In genomic region chr1:204493882-204494280, GRCh38 we compare ENCODE assay signal across 8 cellular contexts. TPM values are rescaled to one million over a fixed set of nuclear protein-coding genes. Genes with fewer than 3 reads are reported as not detected.
DNase-seq lines count a peak whose midpoint lies in the region; ATAC-seq and TF ChIP-seq lines count a peak whose summit lies in the region.

No MANE protein-coding gene starts in this region.

- H3K27me3 ChIP-seq in BLaER1 treated with 17β-estradiol and CSF1 and Interleukin-3, amounts not matched to agents 10 nM and 100 nM, result no peaks in the 10 kb centered on the region

- H3K36me3 Mint-ChIP-seq in activated T-helper 1 cell treated with anti-CD3 and anti-CD28 coated beads, Interleukin-12 subunit alpha, Interleukin-12 subunit beta, Interleukin-2, Interleukin-4 antibody, amounts not matched to agents 30 ng/mL and 10 ng/mL and 1 ng/mL, durations not matched to agents 14 hours and 24 hours and 36 hours (ENCODE audit: low read depth), result peaks cover 7% of the 10 kb centered on the region
- no peaks in the 10 kb centered on the region for H3K36me3 Mint-ChIP-seq in natural killer cell

- H3K4me3 ChIP-seq in BLaER1 treated with 17β-estradiol and CSF1 and Interleukin-3, amounts not matched to agents 10 nM and 100 nM, result peak overlapping the region; percentile 69 to 97 (median 92)
- peak overlapping the region; percentile 64 for H3K4me3 ChIP-seq in fibroblast of pulmonary artery (replicated peaks; ENCODE audit: low read depth, low read length)
- H3K4me3 ChIP-seq in urinary bladder (ENCODE audit: low read depth, low read length), result peak overlapping the region; percentile 52

- ATAC-seq in GM19025 (IDR thresholded peaks at IDR 0.05; ENCODE audit: low read depth, unreplicated experiment) (peak; percentile 22), HG03280 (IDR thresholded peaks at IDR 0.05; ENCODE audit: unreplicated experiment) (peak; percentile 13), natural killer cell (peak; percentile 30 to 58 (median 37))

- H3K9me3 Mint-ChIP-seq in activated T-helper 1 cell treated with anti-CD3 and anti-CD28 coated beads, Interleukin-12 subunit alpha, Interleukin-12 subunit beta, Interleukin-2, Interleukin-4 antibody, amounts not matched to agents 30 ng/mL and 10 ng/mL and 1 ng/mL, durations not matched to agents 14 hours and 24 hours and 36 hours, result no peaks in the 10 kb centered on the region
- H3K9me3 Mint-ChIP-seq in natural killer cell, result no peaks in the 10 kb centered on the region

- peaks cover 60% of the 10 kb centered on the region for H3K4me1 Mint-ChIP-seq in activated T-helper 1 cell treated with anti-CD3 and anti-CD28 coated beads, Interleukin-12 subunit alpha, Interleukin-12 subunit beta, Interleukin-2, Interleukin-4 antibody, amounts not matched to agents 30 ng/mL and 10 ng/mL and 1 ng/mL, durations not matched to agents 14 hours and 24 hours and 36 hours (ENCODE audit: low read depth)
- H3K4me1 Mint-ChIP-seq in natural killer cell, result peaks cover 39 to 43% of the 10 kb centered on the region in 2 donors

- peak overlapping the region; percentile 41 to 98 (median 92); a peak in 21 of 22 replicates for H3K27ac ChIP-seq in BLaER1 treated with 17β-estradiol and CSF1 and Interleukin-3, amounts not matched to agents 10 nM and 100 nM
- peak overlapping the region; percentile 86 for H3K27ac ChIP-seq in urinary bladder (ENCODE audit: low read depth)

- no peaks in the 10 kb centered on the region for H3K9me3 ChIP-seq in BLaER1 treated with 17β-estradiol and CSF1 and Interleukin-3, amounts not matched to agents 10 nM and 100 nM (replicated peaks in 1 of 11)

- no peak for TF ChIP-seq CTCF in fibroblast of pulmonary artery (IDR thresholded peaks at IDR 0.05; ENCODE audit: low read length, missing control alignments)
- no peak for TF ChIP-seq CTCF in natural killer cell (IDR thresholded peaks at IDR 0.05)

- H4K20me1 ChIP-seq in BLaER1 treated with 17β-estradiol and CSF1 and Interleukin-3, amounts not matched to agents 10 nM and 100 nM, result peaks cover 0 to 45% (median 16%) of the 10 kb centered on the region in 11 experiments; a peak in 14 of 22 replicates

- H3K27me3 Mint-ChIP-seq in activated T-helper 1 cell treated with anti-CD3 and anti-CD28 coated beads, Interleukin-12 subunit alpha, Interleukin-12 subunit beta, Interleukin-2, Interleukin-4 antibody, amounts not matched to agents 30 ng/mL and 10 ng/mL and 1 ng/mL, durations not matched to agents 14 hours and 24 hours and 36 hours (ENCODE audit: insufficient read depth), result no peaks in the 10 kb centered on the region
- H3K27me3 Mint-ChIP-seq in natural killer cell (ENCODE audit: low read depth in 2 of 2), result peaks cover 0 to 3% of the 10 kb centered on the region in 2 donors

- peak overlapping the region; percentile 85 for H3K27ac Mint-ChIP-seq in activated T-helper 1 cell treated with anti-CD3 and anti-CD28 coated beads, Interleukin-12 subunit alpha, Interleukin-12 subunit beta, Interleukin-2, Interleukin-4 antibody, amounts not matched to agents 30 ng/mL and 10 ng/mL and 1 ng/mL, durations not matched to agents 14 hours and 24 hours and 36 hours
- H3K27ac Mint-ChIP-seq in natural killer cell, result peak overlapping the region; percentile 90 to 95

- peak overlapping the region; percentile 95 for H3K4me3 Mint-ChIP-seq in activated T-helper 1 cell treated with anti-CD3 and anti-CD28 coated beads, Interleukin-12 subunit alpha, Interleukin-12 subunit beta, Interleukin-2, Interleukin-4 antibody, amounts not matched to agents 30 ng/mL and 10 ng/mL and 1 ng/mL, durations not matched to agents 14 hours and 24 hours and 36 hours
- H3K4me3 Mint-ChIP-seq in natural killer cell, result peak overlapping the region; percentile 96

- peaks cover 0 to 20% (median 16%) of the 10 kb centered on the region in 11 experiments; a peak in 16 of 22 replicates for H3K36me3 ChIP-seq in BLaER1 treated with 17β-estradiol and CSF1 and Interleukin-3, amounts not matched to agents 10 nM and 100 nM
- no peaks in the 10 kb centered on the region for H3K36me3 ChIP-seq in urinary bladder (ENCODE audit: insufficient read depth)

- intact Hi-C loops in activated T-helper 1 cell treated with anti-CD3 and anti-CD28 coated beads, Interleukin-12 subunit alpha, Interleukin-12 subunit beta, Interleukin-2, Interleukin-4 antibody, amounts not matched to agents 30 ng/mL and 10 ng/mL and 1 ng/mL, durations not matched to agents 14 hours and 24 hours and 36 hours (cut with micrococcal nuclease), result loop anchor here (1.0 to 2.0 kb wide), 5 partner anchors 30 to 633 kb away; partner anchors contain the start of gene SNRPE
- intact Hi-C loops in natural killer cell (cut with micrococcal nuclease), result loop anchor here (2.0 kb wide), 1 partner anchor 47 kb away; no protein-coding TSS in a partner anchor

- WGBS in urinary bladder, result under 1% methylated on average over 18 of the region's 18 CpGs

- DNase-seq in NCI-H82 treated with DMSO at 0.1 percent for 48 hours (lab: John Stamatoyannopoulos, UW; ENCODE audit: unreplicated experiment), result peak; percentile 22
- DNase-seq in activated T-helper 1 cell treated with anti-CD3 and anti-CD28 coated beads, Interleukin-12 subunit alpha, Interleukin-12 subunit beta, Interleukin-2, Interleukin-4 antibody, amounts not matched to agents 30 ng/mL and 10 ng/mL and 1 ng/mL, durations not matched to agents 14 hours and 24 hours and 36 hours (ENCODE audit: low spot score), result peak; percentile 41
- DNase-seq in fibroblast of pulmonary artery (ENCODE audit: low read depth), result no peak
- DNase-seq in natural killer cell, result peak; percentile 48

- H3K9ac ChIP-seq in BLaER1 treated with 17β-estradiol and CSF1 and Interleukin-3, amounts not matched to agents 10 nM and 100 nM, result peak overlapping the region; percentile 78 to 96 (median 93)

- H3K4me2 ChIP-seq in BLaER1 treated with 17β-estradiol and CSF1 and Interleukin-3, amounts not matched to agents 10 nM and 100 nM, result peak overlapping the region; percentile 91 to 99 (median 97)

- H3K4me1 ChIP-seq in BLaER1 treated with 17β-estradiol and CSF1 and Interleukin-3, amounts not matched to agents 10 nM and 100 nM, result peaks cover 58 to 86% (median 78%) of the 10 kb centered on the region in 10 experiments
- no peaks in the 10 kb centered on the region for H3K4me1 ChIP-seq in urinary bladder (ENCODE audit: insufficient read depth)

RNA-seq across cellular contexts. Expression of gene PIK3C2B, which starts 0.7 kb away (rescaled TPM):
- total RNA-seq in activated T-helper 1 cell treated with anti-CD3 and anti-CD28 coated beads, Interleukin-12 subunit alpha, Interleukin-12 subunit beta, Interleukin-2, Interleukin-4 antibody, amounts not matched to agents 30 ng/mL and 10 ng/mL and 1 ng/mL, durations not matched to agents 14 hours and 24 hours and 36 hours, result 21.8 and 24.1 TPM in 2 replicates
- total RNA-seq in natural killer cell, result 10 to 100 TPM; 18.1 to 34.8 (median 29.5) TPM
- total RNA-seq in urinary bladder, result 33.6 TPM
- polyA plus RNA-seq in urinary bladder, result 19.7 TPM

RNA-seq across cellular contexts. Expression of gene MDM4, which starts 22.3 kb away (rescaled TPM):
- total RNA-seq in activated T-helper 1 cell treated with anti-CD3 and anti-CD28 coated beads, Interleukin-12 subunit alpha, Interleukin-12 subunit beta, Interleukin-2, Interleukin-4 antibody, amounts not matched to agents 30 ng/mL and 10 ng/mL and 1 ng/mL, durations not matched to agents 14 hours and 24 hours and 36 hours, result 75.5 and 80.3 TPM in 2 replicates
- total RNA-seq in natural killer cell, result 100 to 1,000 TPM; 295 to 324 (median 296) TPM
- total RNA-seq in urinary bladder, result 148 TPM
- 4.4 TPM for polyA plus RNA-seq in urinary bladder
